In genomic region chr1:162922196-162922595, GRCh38 we compare ENCODE assay signal across 17 cellular contexts.
DNase-seq lines count a peak whose midpoint lies in the region; ATAC-seq and TF ChIP-seq lines count a peak whose summit lies in the region.
"Had no signal": no experiment of that assay in that cellular context is flagged by ENCODE, and none has a peak within 500 bp of the region (broad histone marks: within the 10 kb centered on the region; RNA-seq: fewer than 3 reads in every experiment).

No MANE protein-coding gene starts in this region.

- H3K4me3 Mint-ChIP-seq in neural progenitor cell, result no peak overlapping the region
- H3K4me3 Mint-ChIP-seq: stimulated activated naive CD8-positive, alpha-beta T cell treated with anti-CD3 and anti-CD28 coated beads, Interleukin-15, Interleukin-2, amounts not matched to agents 100 ng/mL and 50 ng/mL, for 24 hours had no signal

- H3K27me3 ChIP-seq in PC-3 (ENCODE audit: low read length) (no peaks in the 10 kb centered on the region), neural progenitor cell (no peaks in the 10 kb centered on the region)
- H3K27me3 ChIP-seq: gastrocnemius medialis, upper lobe of right lung had no signal

- H3K27ac Mint-ChIP-seq in neural progenitor cell, result no peak overlapping the region
- H3K27ac Mint-ChIP-seq: stimulated activated naive CD8-positive, alpha-beta T cell treated with anti-CD3 and anti-CD28 coated beads, Interleukin-15, Interleukin-2, amounts not matched to agents 100 ng/mL and 50 ng/mL, for 24 hours had no signal

- no peak overlapping the region for H3K4me3 ChIP-seq in Jurkat, Clone E6-1 (ENCODE audit: low read length)
- H3K4me3 ChIP-seq in PC-3 (ENCODE audit: low read length) (no peak overlapping the region), neural progenitor cell (no peak overlapping the region)
- H3K4me3 ChIP-seq: A549, gastrocnemius medialis, upper lobe of right lung had no signal

- no TSS peak for BruUV-seq in PC-3 (replicated peaks; lab: Mats Ljungman, UMichigan)

- POLR2A ChIA-PET in PC-3 (lab: Charles Lee; ENCODE audit: unreplicated experiment), result no interaction called here

- H3K9me2 ChIP-seq in PC-3 (replicated peaks; ENCODE audit: low read length), result no peaks in the 10 kb centered on the region

- H3K4me1 Mint-ChIP-seq in neural progenitor cell, result no peaks in the 10 kb centered on the region

- H3K4me2 ChIP-seq in PC-3 (ENCODE audit: low read length), result no peak overlapping the region
- no peak overlapping the region for H3K4me2 ChIP-seq in neural progenitor cell
- H3K4me2 ChIP-seq: A549 had no signal

- H3K79me2 ChIP-seq in PC-3 (ENCODE audit: low read length), result no peaks in the 10 kb centered on the region
- H3K79me2 ChIP-seq in neural progenitor cell (ENCODE audit: low read depth), result no peaks in the 10 kb centered on the region

- DNase-seq in NCI-H748 treated with DMSO at 0.1 percent for 48 hours (lab: John Stamatoyannopoulos, UW) (peak; percentile 83), NCI-H748 (lab: John Stamatoyannopoulos, UW; ENCODE audit: unreplicated experiment) (no peak), PC-3 (peak; percentile 32), neural progenitor cell (ENCODE audit: low spot score) (no peak), Kasumi-1 (lab: John Stamatoyannopoulos, UW) (no peak), dedifferentiated amniotic fluid mesenchymal stem cell (ENCODE audit: extremely low spot score) (no peak)
- DNase-seq in Jurkat, Clone E6-1 (ENCODE audit: low read depth, low spot score), result peak; percentile 82
- DNase-seq: activated gamma-delta T cell, COR-L47, gastrocnemius medialis, GOT3, right cardiac atrium, upper lobe of right lung had no signal

- H3K36me3 ChIP-seq in PC-3 (ENCODE audit: low read depth, low read length) (no peaks in the 10 kb centered on the region), neural progenitor cell (no peaks in the 10 kb centered on the region)
- H3K36me3 ChIP-seq: gastrocnemius medialis, upper lobe of right lung had no signal

- intact Hi-C loops in PC-3 (cut with micrococcal nuclease), result no loop called here

- peak; percentile 37 for ATAC-seq in PC-3
- ATAC-seq in GM19467 (IDR thresholded peaks at IDR 0.05; ENCODE audit: unreplicated experiment), result no peak
- ATAC-seq: A549, left lobe of liver, right cardiac atrium, upper lobe of right lung had no signal

- no peak overlapping the region for H3K27ac ChIP-seq in PC-3 (ENCODE audit: low read length)
- H3K27ac ChIP-seq in neural progenitor cell, result no peak overlapping the region
- H3K27ac ChIP-seq: A549, upper lobe of right lung had no signal

- H3K9ac ChIP-seq in PC-3 (ENCODE audit: low read length) (no peak overlapping the region), neural progenitor cell (no peak overlapping the region)

- H3K9me3 Mint-ChIP-seq in neural progenitor cell, result no peaks in the 10 kb centered on the region
- H3K9me3 Mint-ChIP-seq: stimulated activated naive CD8-positive, alpha-beta T cell treated with anti-CD3 and anti-CD28 coated beads, Interleukin-15, Interleukin-2, amounts not matched to agents 100 ng/mL and 50 ng/mL, for 24 hours had no signal

- H3F3A ChIP-seq in PC-3 (ENCODE audit: low read length, unreplicated experiment) (no peaks in the 10 kb centered on the region), neural progenitor cell (ENCODE audit: low read depth) (no peaks in the 10 kb centered on the region)

- CTCF ChIA-PET in PC-3 (lab: Charles Lee), result no interaction called here

- peaks cover 4% of the 10 kb centered on the region for H3K27me3 Mint-ChIP-seq in neural progenitor cell (ENCODE audit: insufficient read depth, low read depth)

- no peaks in the 10 kb centered on the region for H3K9me3 ChIP-seq in PC-3 (ENCODE audit: low read length)
- no peaks in the 10 kb centered on the region for H3K9me3 ChIP-seq in neural progenitor cell (ENCODE audit: low read depth)
- H3K9me3 ChIP-seq: A549, gastrocnemius medialis, upper lobe of right lung had no signal

- no peaks in the 10 kb centered on the region for H4K20me1 ChIP-seq in PC-3 (ENCODE audit: low read length)
- no peaks in the 10 kb centered on the region for H4K20me1 ChIP-seq in neural progenitor cell (ENCODE audit: low read depth)

- TF ChIP-seq CTCF in PC-3 (conservative IDR thresholded peaks at IDR 0.05; ENCODE audit: low read depth, low read length) (no peak), neural progenitor cell (IDR thresholded peaks at IDR 0.05) (no peak)

- H2AFZ ChIP-seq in PC-3 (ENCODE audit: low read length) (no peak overlapping the region), neural progenitor cell (replicated peaks) (peak overlapping the region; percentile 39)

- no peaks in the 10 kb centered on the region for H3K36me3 Mint-ChIP-seq in neural progenitor cell

- H3K4me1 ChIP-seq in PC-3 (ENCODE audit: insufficient read depth, low read length), result no peaks in the 10 kb centered on the region
- H3K4me1 ChIP-seq in neural progenitor cell, result peaks cover 6% of the 10 kb centered on the region
- H3K4me1 ChIP-seq: A549, upper lobe of right lung had no signal

Comparison
In these comparisons a context has a peak if more than half of its experiments do, and no peak if none do; other contexts are left out.
1. DNase-seq: peak in NCI-H748 treated with DMSO at 0.1 percent for 48 hours (single experiment), Jurkat, Clone E6-1 (single experiment) and PC-3 (single experiment); none in NCI-H748 (single experiment), neural progenitor cell (single experiment), Kasumi-1 (0 of 2) and dedifferentiated amniotic fluid mesenchymal stem cell (single experiment).